10 cellular contexts compared by ENCODE assay signal in genomic region chr16:77223184-77223583, GRCh38. TPM values are rescaled to one million over a fixed set of nuclear protein-coding genes. Genes with fewer than 3 reads are reported as not detected.
DNase-seq lines count a peak whose midpoint lies in the region; ATAC-seq, FAIRE-seq and TF ChIP-seq lines count a peak whose summit lies in the region.
"Had no signal": no experiment of that assay in that cellular context is flagged by ENCODE, and none has a peak within 500 bp of the region (broad histone marks: within the 10 kb centered on the region; RNA-seq: fewer than 3 reads in every experiment).

No MANE protein-coding gene starts in this region.

- H3K4ac ChIP-seq in IMR-90 (ENCODE audit: low read depth, low read length), result no peak overlapping the region

- DNase-seq in activated CD8-positive, alpha-beta memory T cell treated with anti-CD3 and anti-CD28 coated beads, Interleukin-2, amount 10 ng/mL, durations not matched to agents 7 days and 5 days, result peak; percentile 42
- no peak for DNase-seq in activated CD8-positive, alpha-beta memory T cell treated with anti-CD3 and anti-CD28 coated beads, Interleukin-2, amount 50 U/mL, for 4 hours
- DNase-seq in IMR-90 (no peak), K562 (ENCODE audit: extremely low read depth in 1 of 4, low spot score in 3 of 4) (peak; percentile 48 to 60 (median 55)), smooth muscle cell (lab: John Stamatoyannopoulos, UW; ENCODE audit: unreplicated experiment) (no peak), gastrocnemius medialis (no peak), NCI-H1105 treated with DMSO at 0.1 percent for 48 hours (lab: John Stamatoyannopoulos, UW) (no peak)
- DNase-seq: hippocampal formation had no signal

- H3K4me3 ChIP-seq in IMR-90 (ENCODE audit: insufficient read depth, low read depth, low read length) (no peak overlapping the region), K562 (no peak overlapping the region), smooth muscle cell (no peak overlapping the region), gastrocnemius medialis (no peak overlapping the region)
- H3K4me3 ChIP-seq: tibial nerve had no signal

- H2BK120ac ChIP-seq in IMR-90 (ENCODE audit: low read depth, low read length), result no peak overlapping the region

- H3K27ac Mint-ChIP-seq in activated CD8-positive, alpha-beta memory T cell treated with anti-CD3 and anti-CD28 coated beads, Interleukin-2, amount 10 ng/mL, durations not matched to agents 7 days and 5 days, result no peak overlapping the region

- no peaks in the 10 kb centered on the region for H3K9me3 Mint-ChIP-seq in activated CD8-positive, alpha-beta memory T cell treated with anti-CD3 and anti-CD28 coated beads, Interleukin-2, amount 10 ng/mL, durations not matched to agents 7 days and 5 days (ENCODE audit: low read depth)

- no peak overlapping the region for H3K14ac ChIP-seq in IMR-90 (replicated peaks; ENCODE audit: low read depth, low read length)

- peaks cover 9% of the 10 kb centered on the region for H3K27me3 Mint-ChIP-seq in activated CD8-positive, alpha-beta memory T cell treated with anti-CD3 and anti-CD28 coated beads, Interleukin-2, amount 10 ng/mL, durations not matched to agents 7 days and 5 days

- TF ChIP-seq EP300 in K562 (IDR thresholded peaks at IDR 0.05; ENCODE audit: low read length), result no peak

- 0 out of 2 replicates have a peak, but pooled peaks have one; percentile 8 for TF ChIP-seq CTCF in IMR-90 (conservative IDR thresholded peaks at IDR 0.05; ENCODE audit: low read depth, low read length)
- TF ChIP-seq CTCF in K562 (IDR thresholded peaks at IDR 0.05 in 2 of 3, conservative IDR thresholded peaks at IDR 0.05 in 1 of 3; ENCODE audit: insufficient read depth in 2 of 3, low read depth in 1 of 3, low read length in 3 of 3), result peak; percentile 51 to 71 (median 55)
- TF ChIP-seq CTCF in smooth muscle cell (IDR thresholded peaks at IDR 0.05; ENCODE audit: borderline replicate concordance, insufficient read depth, poor library complexity, severe bottlenecking), result peak; percentile 23
- TF ChIP-seq CTCF in gastrocnemius medialis (IDR thresholded peaks at IDR 0.05 in 4 of 5, conservative IDR thresholded peaks at IDR 0.05 in 1 of 5), result no peak

- no peak overlapping the region for H2BK20ac ChIP-seq in IMR-90 (ENCODE audit: low read depth, low read length)

- no peak overlapping the region for H2AK5ac ChIP-seq in IMR-90 (ENCODE audit: low read depth, low read length)

- in situ Hi-C loops in IMR-90 (cut with MboI; ENCODE audit: low sequenced_read_pairs), result no loop called here
- in situ Hi-C loops in K562 (cut with MboI), result no loop called here
- in situ Hi-C loops in gastrocnemius medialis (cut with MboI; ENCODE audit: low sequenced_read_pairs in 4 of 4), result no loop called here

- H3K27ac ChIP-seq in IMR-90 (ENCODE audit: insufficient read depth, low read length) (no peak overlapping the region), K562 (ENCODE audit: extremely low read depth, low read depth, low read length) (no peak overlapping the region), smooth muscle cell (ENCODE audit: low read depth) (no peak overlapping the region), gastrocnemius medialis (no peak overlapping the region)
- H3K27ac ChIP-seq: tibial nerve had no signal

- H3K36me3 Mint-ChIP-seq in activated CD8-positive, alpha-beta memory T cell treated with anti-CD3 and anti-CD28 coated beads, Interleukin-2, amount 10 ng/mL, durations not matched to agents 7 days and 5 days, result no peaks in the 10 kb centered on the region

- TF ChIP-seq POLR2A in IMR-90 (IDR thresholded peaks at IDR 0.05; ENCODE audit: low read depth, low read length), result no peak
- TF ChIP-seq POLR2A in K562 (conservative IDR thresholded peaks at IDR 0.05), result no peak
- no peak for TF ChIP-seq POLR2A in gastrocnemius medialis (IDR thresholded peaks at IDR 0.05)

- H3K4me1 ChIP-seq in IMR-90 (ENCODE audit: control insufficient read depth, insufficient read depth, low read length) (peaks cover 2% of the 10 kb centered on the region; the same call in 1 of the 2 replicates), K562 (replicated peaks in 1 of 2; ENCODE audit: control insufficient read depth in 2 of 2, insufficient read depth in 2 of 2, low read length in 2 of 2) (no peaks in the 10 kb centered on the region), smooth muscle cell (ENCODE audit: low read depth) (peaks cover under 1% of the 10 kb centered on the region), gastrocnemius medialis (no peaks in the 10 kb centered on the region)
- H3K4me1 ChIP-seq: tibial nerve had no signal

- peaks cover 1% of the 10 kb centered on the region for H3K4me1 Mint-ChIP-seq in activated CD8-positive, alpha-beta memory T cell treated with anti-CD3 and anti-CD28 coated beads, Interleukin-2, amount 10 ng/mL, durations not matched to agents 7 days and 5 days

- BruUV-seq in IMR-90 (replicated peaks; lab: Mats Ljungman, UMichigan), result no TSS peak
- no TSS peak for BruUV-seq in K562 (replicated peaks; lab: Mats Ljungman, UMichigan)

- CTCF ChIA-PET in activated CD8-positive, alpha-beta memory T cell treated with anti-CD3 and anti-CD28 coated beads, Interleukin-2, amount 10 ng/mL, durations not matched to agents 7 days and 5 days (lab: Charles Lee), result interaction anchor here (1.4 to 1.6 kb wide), 2 partner anchors 11 to 53 kb away, joined by 3 to 6 read pairs; no protein-coding TSS in a partner anchor
- CTCF ChIA-PET in IMR-90 (lab: Yijun Ruan, JAX), result no interaction called here
- CTCF ChIA-PET in K562 (lab: Yijun Ruan, JAX; ENCODE audit: low intra/inter-chr PET ratio), result interaction anchor here (0.5 kb wide), 1 partner anchor 40 kb away, joined by 3 read pairs; no protein-coding TSS in a partner anchor

- H4K8ac ChIP-seq in IMR-90 (ENCODE audit: low read depth in 2 of 2, low read length in 2 of 2), result no peak overlapping the region

- no peak overlapping the region for H2BK15ac ChIP-seq in IMR-90 (ENCODE audit: low read depth, low read length)

- H4K20me1 ChIP-seq in IMR-90 (ENCODE audit: insufficient read depth, low read length) (no peaks in the 10 kb centered on the region; the same call in 1 of the 2 replicates), K562 (replicated peaks; ENCODE audit: control insufficient read depth, insufficient read depth, low read length) (no peaks in the 10 kb centered on the region), smooth muscle cell (ENCODE audit: low read depth) (no peaks in the 10 kb centered on the region)

- H3K4me2 ChIP-seq in IMR-90 (ENCODE audit: low read depth, low read length), result no peak overlapping the region
- H3K4me2 ChIP-seq in K562 (ENCODE audit: insufficient read depth, low read length), result peak overlapping the region; percentile 56
- no peak overlapping the region for H3K4me2 ChIP-seq in smooth muscle cell

- dilution Hi-C loops in IMR-90 (cut with HindIII; ENCODE audit: low sequenced_read_pairs, unreplicated experiment), result no loop called here

- H3K18ac ChIP-seq in IMR-90 (ENCODE audit: low read depth, low read length), result no peak overlapping the region

- no peaks in the 10 kb centered on the region for H3K9me3 ChIP-seq in IMR-90 (ENCODE audit: control insufficient read depth, insufficient read depth, low read length)
- H3K9me3 ChIP-seq in K562 (replicated peaks; ENCODE audit: control insufficient read depth, insufficient read depth, low read depth, low read length), result no peaks in the 10 kb centered on the region
- no peaks in the 10 kb centered on the region for H3K9me3 ChIP-seq in smooth muscle cell (replicated peaks; ENCODE audit: low read depth)
- no peaks in the 10 kb centered on the region for H3K9me3 ChIP-seq in gastrocnemius medialis
- H3K9me3 ChIP-seq: tibial nerve had no signal

- H3K56ac ChIP-seq in IMR-90 (ENCODE audit: extremely low read depth, insufficient read depth, low read length), result no peak overlapping the region

- no peak overlapping the region for H4K91ac ChIP-seq in IMR-90 (ENCODE audit: insufficient read depth, low read depth, low read length)

- no peak overlapping the region for H3K23ac ChIP-seq in IMR-90 (ENCODE audit: low read depth, low read length)

- H2AFZ ChIP-seq in IMR-90 (replicated peaks; ENCODE audit: low read length, poor library complexity), result no peak overlapping the region
- peak overlapping the region; percentile 69 for H2AFZ ChIP-seq in K562 (ENCODE audit: low read depth, low read length)
- H2AFZ ChIP-seq in smooth muscle cell (ENCODE audit: low read depth), result no peak overlapping the region

- peaks cover 8% of the 10 kb centered on the region for H3K27me3 ChIP-seq in IMR-90 (ENCODE audit: control insufficient read depth, insufficient read depth, low read length)
- H3K27me3 ChIP-seq in K562 (ENCODE audit: control insufficient read depth in 2 of 2, insufficient read depth in 2 of 2, low read length in 2 of 2), result peaks cover 0 to 2% of the 10 kb centered on the region in 2 experiments; a peak in 2 of 5 replicates
- H3K27me3 ChIP-seq in smooth muscle cell (ENCODE audit: low read depth), result no peaks in the 10 kb centered on the region
- peaks cover 0 to 2% (median 0%) of the 10 kb centered on the region in 3 donors for H3K27me3 ChIP-seq in gastrocnemius medialis
- H3K27me3 ChIP-seq: tibial nerve had no signal

- TF ChIP-seq RAD21 in IMR-90 (IDR thresholded peaks at IDR 0.05; ENCODE audit: low read length) (no peak), K562 (CRISPR knock-in tag; conservative IDR thresholded peaks at IDR 0.05 in 1 of 2, IDR thresholded peaks at IDR 0.05 in 1 of 2) (no peak)

- no peak overlapping the region for H2AK9ac ChIP-seq in IMR-90 (replicated peaks; ENCODE audit: low read depth, low read length, poor library complexity)

- no peak overlapping the region for H3K9ac ChIP-seq in IMR-90 (ENCODE audit: low read depth, low read length)
- no peak overlapping the region for H3K9ac ChIP-seq in K562 (ENCODE audit: insufficient read depth in 1 of 2, low read depth in 2 of 2, low read length in 2 of 2)
- H3K9ac ChIP-seq in smooth muscle cell (ENCODE audit: low read depth), result no peak overlapping the region

- ATAC-seq in activated CD8-positive, alpha-beta memory T cell treated with anti-CD3 and anti-CD28 coated beads, Interleukin-2, amount 10 ng/mL, durations not matched to agents 7 days and 5 days, result no peak
- ATAC-seq in IMR-90 (ENCODE audit: low read depth) (no peak), K562 (peak; percentile 89), gastrocnemius medialis (no peak), GM21423 (IDR thresholded peaks at IDR 0.05; ENCODE audit: unreplicated experiment) (no peak)

- FAIRE-seq in K562 (lab: Jason Lieb, UNC), result peak; percentile 83

- WGBS in IMR-90 (ENCODE audit: extremely low coverage in 2 of 2, insufficient read length in 1 of 2), 2 experiments, result 40% methylated on average over 1 of the region's 10 CpGs; no CpG with 5 or more reads in 1 of the 2 experiments
- WGBS in K562 (ENCODE audit: insufficient coverage, low coverage, missing lambda C conversion rate), result 9% methylated on average over 10 of the region's 10 CpGs
- 60% methylated on average over 10 of the region's 10 CpGs for WGBS in smooth muscle cell (ENCODE audit: low lambda C conversion rate)

- no peaks in the 10 kb centered on the region for H3F3A ChIP-seq in smooth muscle cell (ENCODE audit: low read depth)

- no peak overlapping the region for H3K4me3 Mint-ChIP-seq in activated CD8-positive, alpha-beta memory T cell treated with anti-CD3 and anti-CD28 coated beads, Interleukin-2, amount 10 ng/mL, durations not matched to agents 7 days and 5 days

- no peak overlapping the region for H2BK5ac ChIP-seq in IMR-90 (ENCODE audit: low read depth, low read length, poor library complexity, severe bottlenecking)

- H3K9me1 ChIP-seq in IMR-90 (ENCODE audit: insufficient read depth, low read length) (no peaks in the 10 kb centered on the region), K562 (ENCODE audit: control insufficient read depth, insufficient read depth, low read length) (no peaks in the 10 kb centered on the region)

- no peak overlapping the region for H4K5ac ChIP-seq in IMR-90 (ENCODE audit: low read depth, low read length)

- intact Hi-C loops in IMR-90 (cut with micrococcal nuclease) (no loop called here), K562 (cut with micrococcal nuclease) (no loop called here), gastrocnemius medialis (cut with DNase I; ENCODE audit: low total_unique reads) (no loop called here)

- H3K79me2 ChIP-seq in K562 (ENCODE audit: control insufficient read depth, insufficient read depth, low read length) (no peaks in the 10 kb centered on the region), smooth muscle cell (ENCODE audit: low read depth) (no peaks in the 10 kb centered on the region)

- H3K79me1 ChIP-seq in IMR-90 (ENCODE audit: low read depth in 1 of 2, low read length in 2 of 2), result no peaks in the 10 kb centered on the region

- H3K36me3 ChIP-seq in IMR-90 (ENCODE audit: control insufficient read depth, insufficient read depth, low read length) (no peaks in the 10 kb centered on the region), K562 (ENCODE audit: control insufficient read depth, insufficient read depth, low read length) (no peaks in the 10 kb centered on the region), smooth muscle cell (ENCODE audit: low read depth) (no peaks in the 10 kb centered on the region), gastrocnemius medialis (no peaks in the 10 kb centered on the region)
- H3K36me3 ChIP-seq: tibial nerve had no signal

- POLR2A ChIA-PET in IMR-90 (lab: Charles Lee; ENCODE audit: unreplicated experiment) (no interaction called here), K562 (lab: Yijun Ruan, JAX) (interaction anchor here (0.7 to 1.5 kb wide), 2 partner anchors 9 to 311 kb away, joined by 3 read pairs; no protein-coding TSS in a partner anchor)

RNA-seq across cellular contexts. Expression of gene SYCE1L, which starts 24.0 kb away (rescaled TPM):
- 1 to 10 TPM; 3.8 to 4.1 TPM for total RNA-seq in activated CD8-positive, alpha-beta memory T cell treated with anti-CD3 and anti-CD28 coated beads, Interleukin-2, amount 10 ng/mL, durations not matched to agents 7 days and 5 days
- total RNA-seq in IMR-90 (2012; rRNA removed) (not detected in 2 replicates), K562 (2014; rRNA removed) (0.54 and 0.57 TPM in 2 replicates), K562 (2014; rRNA removed; fragmentation: Illumina TruSeq; extraction: Trizol) (not detected in 2 replicates), K562 (2015; rRNA removed; fragmentation: Illumina TruSeq; extraction: Trizol) (0.19 and 0.80 TPM in 2 replicates), K562 (2021) (2.7 and 3.4 TPM in 2 replicates), smooth muscle cell (1.6 and 3.4 TPM in 2 replicates), gastrocnemius medialis (not detected)
- polyA plus RNA-seq in IMR-90 (2012; rRNA removed) (0.10 TPM in 1 of 2 replicates, not detected in the other), K562 (2011; rRNA removed) (not detected in 2 replicates), K562 (2014; fragmentation: Illumina TruSeq; extraction: Trizol) (not detected in 2 replicates), K562 (2014; fragmentation: Nextera tagmentation; extraction: Ambion mirVana) (not detected), K562 (2014; rRNA removed) (1.3 and 1.4 TPM in 2 replicates), smooth muscle cell (3.7 and 3.8 TPM in 2 replicates)
- 0.13 and 0.47 TPM in 2 replicates for polyA plus RNA-seq in IMR-90 (2012; cell fraction: cytosol; rRNA removed)
- polyA plus RNA-seq in IMR-90 (2012; cell fraction: nucleus; rRNA removed; ENCODE audit: low replicate concordance), result 0.50 and 1.2 TPM in 2 replicates
- total RNA-seq in K562 (2011; cell fraction: chromatin; rRNA removed; ENCODE audit: low replicate concordance), result not detected in 2 replicates
- total RNA-seq in K562 (2011; cell fraction: nucleolus; rRNA removed), result not detected in 2 replicates
- not detected in 2 replicates for total RNA-seq in K562 (2011; cell fraction: nucleoplasm; rRNA removed)
- 0.13 and 0.21 TPM in 2 replicates for polyA plus RNA-seq in K562 (2011; cell fraction: cytosol; rRNA removed)
- 0.87 and 1.8 TPM in 2 replicates for polyA plus RNA-seq in K562 (2011; cell fraction: nucleus; rRNA removed)
- 0.78 and 0.87 TPM in 2 replicates for polyA plus RNA-seq in K562 (2012)
- not detected in 2 replicates for polyA minus RNA-seq in K562 (2011; rRNA and poly(A)+ RNA removed)
- not detected in 2 replicates for polyA minus RNA-seq in K562 (2011; cell fraction: cytosol; rRNA and poly(A)+ RNA removed)
- polyA minus RNA-seq in K562 (2011; cell fraction: nucleus; rRNA and poly(A)+ RNA removed), result 0.54 TPM in 1 of 2 replicates, not detected in the other

RNA-seq across cellular contexts. Expression of gene MON1B, which starts 32.2 kb away (rescaled TPM):
- total RNA-seq in activated CD8-positive, alpha-beta memory T cell treated with anti-CD3 and anti-CD28 coated beads, Interleukin-2, amount 10 ng/mL, durations not matched to agents 7 days and 5 days, result 10 to 100 TPM; 79.2 to 89.4 TPM
- total RNA-seq in IMR-90 (2012; rRNA removed) (5.2 and 7.2 TPM in 2 replicates), K562 (2014; rRNA removed) (13.4 and 18.7 TPM in 2 replicates), K562 (2014; rRNA removed; fragmentation: Illumina TruSeq; extraction: Trizol) (6.7 and 7.3 TPM in 2 replicates), K562 (2015; rRNA removed; fragmentation: Illumina TruSeq; extraction: Trizol) (7.8 TPM in 2 replicates), K562 (2021) (53.8 and 66.0 TPM in 2 replicates), smooth muscle cell (8.0 and 9.3 TPM in 2 replicates), gastrocnemius medialis (10 to 100 TPM in 2 of 4 donors, 1 to 10 TPM in 2; 6.6 to 14.6 (median 10.6) TPM)
- polyA plus RNA-seq in IMR-90 (2012; rRNA removed) (16.8 and 19.2 TPM in 2 replicates), K562 (2011; rRNA removed) (12.6 and 16.4 TPM in 2 replicates), K562 (2014; fragmentation: Illumina TruSeq; extraction: Trizol) (24.5 and 33.4 TPM in 2 replicates), K562 (2014; fragmentation: Nextera tagmentation; extraction: Ambion mirVana) (1 to 10 TPM; 5.0 to 5.4 TPM), K562 (2014; rRNA removed) (25.8 and 32.2 TPM in 2 replicates), smooth muscle cell (16.2 and 20.9 TPM in 2 replicates)
- 12.7 and 19.6 TPM in 2 replicates for polyA plus RNA-seq in IMR-90 (2012; cell fraction: cytosol; rRNA removed)
- 31.1 and 51.6 TPM in 2 replicates for polyA plus RNA-seq in IMR-90 (2012; cell fraction: nucleus; rRNA removed; ENCODE audit: low replicate concordance)
- total RNA-seq in K562 (2011; cell fraction: chromatin; rRNA removed; ENCODE audit: low replicate concordance), result 34.1 and 57.3 TPM in 2 replicates
- 30.7 and 34.0 TPM in 2 replicates for total RNA-seq in K562 (2011; cell fraction: nucleolus; rRNA removed)
- total RNA-seq in K562 (2011; cell fraction: nucleoplasm; rRNA removed), result 39.2 and 48.4 TPM in 2 replicates
- 15.9 and 30.6 TPM in 2 replicates for polyA plus RNA-seq in K562 (2011; cell fraction: cytosol; rRNA removed)
- polyA plus RNA-seq in K562 (2011; cell fraction: nucleus; rRNA removed), result 69.5 and 88.7 TPM in 2 replicates
- 19.9 and 41.0 TPM in 2 replicates for polyA plus RNA-seq in K562 (2012)
- 6.8 and 9.5 TPM in 2 replicates for polyA minus RNA-seq in K562 (2011; rRNA and poly(A)+ RNA removed)
- 13.3 and 14.4 TPM in 2 replicates for polyA minus RNA-seq in K562 (2011; cell fraction: cytosol; rRNA and poly(A)+ RNA removed)
- polyA minus RNA-seq in K562 (2011; cell fraction: nucleus; rRNA and poly(A)+ RNA removed), result 16.4 and 17.6 TPM in 2 replicates

Comparison
In these comparisons a context has a peak if more than half of its experiments do, and no peak if none do; other contexts are left out.
1. DNase-seq: peak in activated CD8-positive, alpha-beta memory T cell treated with anti-CD3 and anti-CD28 coated beads, Interleukin-2, amount 10 ng/mL, durations not matched to agents 7 days and 5 days (single experiment) and K562 (4 of 4); none in activated CD8-positive, alpha-beta memory T cell treated with anti-CD3 and anti-CD28 coated beads, Interleukin-2, amount 50 U/mL, for 4 hours (single experiment), IMR-90 (single experiment), smooth muscle cell (single experiment), gastrocnemius medialis (0 of 2) and NCI-H1105 treated with DMSO at 0.1 percent for 48 hours (single experiment).
2. CTCF ChIP-seq: peak in IMR-90 (single experiment), K562 (3 of 3) and smooth muscle cell (single experiment); none in gastrocnemius medialis (0 of 5).